ENCODE assay signal across 10 cellular contexts in the genomic region with DNA sequence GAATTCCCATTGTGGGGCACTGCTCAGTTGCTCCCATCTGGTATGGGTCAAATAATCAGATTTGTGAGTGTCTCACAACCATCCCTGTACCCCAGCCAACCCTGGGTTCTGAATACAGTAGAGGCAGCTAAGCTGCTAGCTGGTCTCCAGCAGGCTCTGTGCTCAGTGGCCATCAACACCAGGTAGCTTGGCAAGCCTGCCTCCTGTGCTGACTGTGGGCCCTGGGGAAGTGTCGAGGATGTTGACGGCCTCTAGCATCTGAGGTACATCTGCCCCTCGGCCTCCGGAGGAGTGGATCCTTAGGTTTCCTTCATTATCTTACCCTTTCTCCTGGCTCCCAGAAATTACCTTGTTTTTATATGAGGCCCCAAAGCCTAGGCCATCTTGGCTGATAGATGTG. TPM values are rescaled to one million over a fixed set of nuclear protein-coding genes. Genes with fewer than 3 reads are reported as not detected.
DNase-seq lines count a peak whose midpoint lies in the region; ATAC-seq, FAIRE-seq and TF ChIP-seq lines count a peak whose summit lies in the region.
"Had no signal": no experiment of that assay in that cellular context is flagged by ENCODE, and none has a peak within 500 bp of the region (broad histone marks: within the 10 kb centered on the region; RNA-seq: fewer than 3 reads in every experiment).

No MANE protein-coding gene starts in this region.

- POLR2A ChIA-PET in A673 (lab: Charles Lee; ENCODE audit: low non-redundant PET) = no interaction called here
- POLR2A ChIA-PET in HEK293 (lab: Yijun Ruan, JAX) = no interaction called here

- H3K27ac ChIP-seq in A673 (ENCODE audit: low read depth, low read length, poor library complexity, severe bottlenecking) (peak overlapping the region; percentile 76), HEK293 (ENCODE audit: extremely low read depth, low read depth, low read length) (peak overlapping the region; percentile 24; the same call in 1 of the 2 replicates)

- H3K9me3 ChIP-seq in A673 (ENCODE audit: low read depth, low read length, poor library complexity, severe bottlenecking) (no peaks in the 10 kb centered on the region), HEK293 (ENCODE audit: control insufficient read depth, insufficient read depth, low read depth, low read length) (no peaks in the 10 kb centered on the region)

- TF ChIP-seq CTCF in A673 (conservative IDR thresholded peaks at IDR 0.05; ENCODE audit: low read depth, low read length) = no peak
- TF ChIP-seq CTCF in HEK293 (tag by site-specific recombination; IDR thresholded peaks at IDR 0.05) = no peak
- no peak for TF ChIP-seq CTCF in chondrocyte (IDR thresholded peaks at IDR 0.05)
- TF ChIP-seq CTCF in nephron progenitor cell (IDR thresholded peaks at IDR 0.05) = no peak

- no TSS peak for BruUV-seq in A673 (replicated peaks; lab: Mats Ljungman, UMichigan)

- H3K4me1 ChIP-seq in A673 (ENCODE audit: insufficient read depth, low read length, poor library complexity, severe bottlenecking) (peaks cover 76% of the 10 kb centered on the region), HEK293 (ENCODE audit: control insufficient read depth, insufficient read depth, low read length) (peaks cover 6% of the 10 kb centered on the region)

- H3K27me3 Mint-ChIP-seq in chondrocyte (ENCODE audit: low read depth) (no peaks in the 10 kb centered on the region), nephron progenitor cell (ENCODE audit: low read depth, poor library complexity) (no peaks in the 10 kb centered on the region)

- H3K36me3 ChIP-seq in A673 (ENCODE audit: insufficient read depth, low read length, poor library complexity, severe bottlenecking) (no peaks in the 10 kb centered on the region), HEK293 (ENCODE audit: control insufficient read depth in 2 of 2, insufficient read depth in 1 of 2, low read length in 2 of 2) (peaks cover 0 to 9% of the 10 kb centered on the region in 2 experiments; a peak in 2 of 3 replicates)

- no peak for FAIRE-seq in H54 (lab: Jason Lieb, UNC)

- TF ChIP-seq POLR2A in H54 (IDR thresholded peaks at IDR 0.05; ENCODE audit: low read depth, low read length) = no peak

- H3K36me3 Mint-ChIP-seq in chondrocyte (ENCODE audit: low read depth) (no peaks in the 10 kb centered on the region), nephron progenitor cell (ENCODE audit: low read depth) (peaks cover 19% of the 10 kb centered on the region)

- DNase-seq in A673 (ENCODE audit: low spot score) (no peak), chondrocyte (ENCODE audit: low spot score) (no peak), nephron progenitor cell (no peak), H54 (ENCODE audit: insufficient read length, low spot score) (no peak), NOMO-1 treated with dmso at 0.1 percent for 144 hours (lab: John Stamatoyannopoulos, UW; ENCODE audit: unreplicated experiment) (no peak), NCI-H1092 (lab: John Stamatoyannopoulos, UW) (no peak)
- DNase-seq: activated CD8-positive, alpha-beta memory T cell treated with anti-CD3 and anti-CD28 coated beads for 24 hours; NCI-H748 treated with DMSO at 0.1 percent for 48 hours had no signal

- ATAC-seq in GM19452 (IDR thresholded peaks at IDR 0.05; ENCODE audit: unreplicated experiment) = no peak

- no peak overlapping the region for H3K4me3 Mint-ChIP-seq in chondrocyte (ENCODE audit: unreplicated experiment)
- H3K4me3 Mint-ChIP-seq in nephron progenitor cell = no peak overlapping the region

- H3K27ac Mint-ChIP-seq in chondrocyte (ENCODE audit: unreplicated experiment) (peak overlapping the region; percentile 60), nephron progenitor cell (peak overlapping the region; percentile 77)

- H3K4me1 Mint-ChIP-seq in chondrocyte (ENCODE audit: low read depth) (peaks cover 62% of the 10 kb centered on the region), nephron progenitor cell (peaks cover 79% of the 10 kb centered on the region)

- H3K9me3 Mint-ChIP-seq in chondrocyte (ENCODE audit: low read depth) (no peaks in the 10 kb centered on the region), nephron progenitor cell (no peaks in the 10 kb centered on the region)

- H3K27me3 ChIP-seq in A673 (replicated peaks; ENCODE audit: insufficient read depth, low read depth, low read length, poor library complexity) = no peaks in the 10 kb centered on the region

- intact Hi-C loops in A673 (cut with micrococcal nuclease; ENCODE audit: unreplicated experiment) = no loop called here

- CTCF ChIA-PET in A673 (lab: Charles Lee) = no interaction called here
- CTCF ChIA-PET in HEK293 (lab: Yijun Ruan, JAX) = no interaction called here

- no peak overlapping the region for H3K4me3 ChIP-seq in A673 (ENCODE audit: low read depth, low read length, poor library complexity, severe bottlenecking)
- no peak overlapping the region for H3K4me3 ChIP-seq in HEK293 (ENCODE audit: low read depth, low read length)

TF ChIP-seq in HEK293, 187 proteins besides CTCF, POLR2A, EP300 and RAD21:
- TF ChIP-seq MYNN (tag by site-specific recombination; IDR thresholded peaks at IDR 0.05; ENCODE audit: borderline replicate concordance) = no peak
- TF ChIP-seq ZNF555 (tag by site-specific recombination; conservative IDR thresholded peaks at IDR 0.05) = no peak
- no peak for TF ChIP-seq GLI4 (tag by site-specific recombination; IDR thresholded peaks at IDR 0.05)
- TF ChIP-seq ZNF514 (tag by site-specific recombination; IDR thresholded peaks at IDR 0.05) = no peak
- TF ChIP-seq RBAK (tag by site-specific recombination; IDR thresholded peaks at IDR 0.05) = no peak
- TF ChIP-seq ZNF660 (tag by site-specific recombination; IDR thresholded peaks at IDR 0.05) = no peak
- no peak for TF ChIP-seq ZNF837 (tag by site-specific recombination; IDR thresholded peaks at IDR 0.05)
- no peak for TF ChIP-seq SP7 (tag by site-specific recombination; IDR thresholded peaks at IDR 0.05)
- TF ChIP-seq ZNF768 (tag by site-specific recombination; IDR thresholded peaks at IDR 0.05) = no peak
- no peak for TF ChIP-seq ZFP37 (tag by site-specific recombination; IDR thresholded peaks at IDR 0.05)
- TF ChIP-seq OSR2 (tag by site-specific recombination; IDR thresholded peaks at IDR 0.05) = no peak
- no peak for TF ChIP-seq GLIS2 (tag by site-specific recombination; IDR thresholded peaks at IDR 0.05)

RNA-seq across cellular contexts. Expression of a gene that starts 13.3 kb away (rescaled TPM):
- total RNA-seq in A673 (2021) (113 and 119 TPM in 2 replicates), chondrocyte (53.6 to 56.3 TPM (median 54.0 TPM) in 3 replicates)

RNA-seq across cellular contexts. Expression of a gene that starts 54.3 kb away (rescaled TPM):
- total RNA-seq in A673 (2021) (35.5 and 38.2 TPM in 2 replicates), chondrocyte (24.9 to 28.1 TPM (median 26.7 TPM) in 3 replicates)
